1 cellular context compared by ENCODE assay signal in the genomic region with DNA sequence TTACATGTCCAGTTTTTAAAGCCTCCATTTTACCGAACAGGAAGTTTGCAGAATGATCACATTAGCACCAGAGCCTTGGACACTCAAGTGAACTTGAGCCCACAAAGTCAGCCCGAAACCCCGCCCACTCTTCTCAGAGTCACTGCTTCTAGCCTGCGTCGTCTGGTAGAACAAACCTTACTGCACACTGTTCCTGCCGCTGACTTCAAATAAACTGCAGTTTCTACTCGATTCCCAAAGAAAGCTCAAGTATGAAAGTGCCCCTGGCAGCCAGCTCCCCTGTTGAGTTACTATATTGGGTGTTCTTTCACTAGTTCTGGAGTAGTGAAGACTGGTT.
TF ChIP-seq lines count a peak whose summit lies in the region.

No MANE protein-coding gene starts in this region.

TF ChIP-seq in GM23338, 12 proteins besides CTCF, POLR2A, EP300 and RAD21 (continued from another document):
- TF ChIP-seq, protein P1, sequence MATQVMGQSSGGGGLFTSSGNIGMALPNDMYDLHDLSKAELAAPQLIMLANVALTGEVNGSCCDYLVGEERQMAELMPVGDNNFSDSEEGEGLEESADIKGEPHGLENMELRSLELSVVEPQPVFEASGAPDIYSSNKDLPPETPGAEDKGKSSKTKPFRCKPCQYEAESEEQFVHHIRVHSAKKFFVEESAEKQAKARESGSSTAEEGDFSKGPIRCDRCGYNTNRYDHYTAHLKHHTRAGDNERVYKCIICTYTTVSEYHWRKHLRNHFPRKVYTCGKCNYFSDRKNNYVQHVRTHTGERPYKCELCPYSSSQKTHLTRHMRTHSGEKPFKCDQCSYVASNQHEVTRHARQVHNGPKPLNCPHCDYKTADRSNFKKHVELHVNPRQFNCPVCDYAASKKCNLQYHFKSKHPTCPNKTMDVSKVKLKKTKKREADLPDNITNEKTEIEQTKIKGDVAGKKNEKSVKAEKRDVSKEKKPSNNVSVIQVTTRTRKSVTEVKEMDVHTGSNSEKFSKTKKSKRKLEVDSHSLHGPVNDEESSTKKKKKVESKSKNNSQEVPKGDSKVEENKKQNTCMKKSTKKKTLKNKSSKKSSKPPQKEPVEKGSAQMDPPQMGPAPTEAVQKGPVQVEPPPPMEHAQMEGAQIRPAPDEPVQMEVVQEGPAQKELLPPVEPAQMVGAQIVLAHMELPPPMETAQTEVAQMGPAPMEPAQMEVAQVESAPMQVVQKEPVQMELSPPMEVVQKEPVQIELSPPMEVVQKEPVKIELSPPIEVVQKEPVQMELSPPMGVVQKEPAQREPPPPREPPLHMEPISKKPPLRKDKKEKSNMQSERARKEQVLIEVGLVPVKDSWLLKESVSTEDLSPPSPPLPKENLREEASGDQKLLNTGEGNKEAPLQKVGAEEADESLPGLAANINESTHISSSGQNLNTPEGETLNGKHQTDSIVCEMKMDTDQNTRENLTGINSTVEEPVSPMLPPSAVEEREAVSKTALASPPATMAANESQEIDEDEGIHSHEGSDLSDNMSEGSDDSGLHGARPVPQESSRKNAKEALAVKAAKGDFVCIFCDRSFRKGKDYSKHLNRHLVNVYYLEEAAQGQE (IDR thresholded peaks at IDR 0.05; ENCODE audit: unreplicated experiment), result no peak
- TF ChIP-seq ZNF331 (CRISPR knock-in tag; IDR thresholded peaks at IDR 0.05; ENCODE audit: low read depth) (no peak), CREB1 (CRISPR knock-in tag; IDR thresholded peaks at IDR 0.05; ENCODE audit: low read depth) (no peak), NANOG (IDR thresholded peaks at IDR 0.05; ENCODE audit: borderline replicate concordance) (no peak), STAT1 (IDR thresholded peaks at IDR 0.05; ENCODE audit: unreplicated experiment) (no peak), POLR2AphosphoS5 (IDR thresholded peaks at IDR 0.05; ENCODE audit: low read depth) (no peak), EZH2phosphoT487 (IDR thresholded peaks at IDR 0.05; ENCODE audit: unreplicated experiment) (no peak)
